Comparison of ENCODE assay signal across 26 cellular contexts in the genomic region with DNA sequence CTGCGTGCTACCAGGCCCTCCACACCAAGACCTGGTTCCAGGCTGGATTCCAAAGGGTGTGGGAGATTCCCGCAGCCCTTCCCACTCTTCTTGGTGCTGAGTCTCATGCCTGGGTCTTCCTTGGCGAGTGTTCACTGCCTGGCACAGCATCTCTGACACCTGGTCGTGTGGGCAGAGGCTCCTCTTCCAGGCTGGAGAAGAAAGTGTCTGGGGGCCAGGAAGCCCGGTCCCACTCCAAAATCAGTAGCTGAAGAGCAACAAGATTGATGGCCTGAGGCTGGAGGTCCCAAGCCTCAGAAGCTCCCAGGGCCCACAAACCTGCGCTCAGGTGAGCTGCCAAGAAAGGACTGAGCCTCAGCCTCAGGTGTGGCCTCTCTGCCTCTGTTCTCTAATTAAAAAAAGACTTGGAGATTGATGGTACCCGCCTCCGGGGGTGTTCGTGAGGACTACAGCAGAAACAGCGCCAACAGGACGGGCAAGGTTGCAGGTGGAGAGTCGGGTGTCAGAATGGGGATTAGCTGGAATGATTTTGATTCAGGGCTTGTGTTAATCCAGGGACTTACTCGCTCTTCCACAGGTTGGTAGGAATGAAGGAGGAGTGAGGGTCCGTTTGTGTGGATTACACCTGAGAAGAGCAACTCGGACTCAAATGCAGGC.
"Had no signal": no experiment of that assay in that cellular context is flagged by ENCODE, and none has a peak within 500 bp of the region (broad histone marks: within the 10 kb centered on the region; RNA-seq: fewer than 3 reads in every experiment).

No MANE protein-coding gene starts in this region.

- H2AFZ ChIP-seq: parathyroid adenoma had no signal

- H3K36me3 ChIP-seq: colonic mucosa, esophagus muscularis mucosa, lower lobe of right lung, prostate gland, right atrium auricular region, suprapubic skin, transverse colon, upper lobe of right lung, uterus had no signal

- H3K9me3 ChIP-seq: colonic mucosa, esophagus muscularis mucosa, lower lobe of right lung, prostate gland, right atrium auricular region, suprapubic skin, transverse colon, upper lobe of right lung, uterus had no signal

- H3K9me3 Mint-ChIP-seq: dendritic cell treated with granulocyte-macrophage colony-stimulating factor and Interleukin-4, amounts not matched to agents 40 ng/mL and 50 ng/mL, for 4 days; endodermal cell; natural killer cell; neural crest cell; stimulated activated naive CD8-positive, alpha-beta T cell treated with anti-CD3 and anti-CD28 coated beads, Interleukin-15, amount 100 ng/mL, for 72 hours had no signal

- H3K36me3 Mint-ChIP-seq: immature natural killer cell, natural killer cell had no signal

- H3K4me3 ChIP-seq: colonic mucosa, esophagus muscularis mucosa, lower lobe of right lung, prostate gland, right atrium auricular region, skin epidermis, suprapubic skin, transverse colon, upper lobe of right lung, uterus had no signal

- H3K4me1 ChIP-seq: colonic mucosa, foreskin keratinocyte, lower lobe of right lung, parathyroid adenoma, prostate gland, right atrium auricular region, transverse colon, upper lobe of right lung, uterus had no signal

- H3K79me2 ChIP-seq: parathyroid adenoma had no signal

- H3K27ac Mint-ChIP-seq: dendritic cell treated with granulocyte-macrophage colony-stimulating factor and Interleukin-4, amounts not matched to agents 40 ng/mL and 50 ng/mL, for 4 days; endodermal cell; immature natural killer cell; natural killer cell; stimulated activated naive CD8-positive, alpha-beta T cell treated with anti-CD3 and anti-CD28 coated beads, Interleukin-15, amount 100 ng/mL, for 72 hours had no signal

- ATAC-seq: foreskin keratinocyte; left ventricle myocardium superior; lower lobe of right lung; natural killer cell; stimulated activated naive CD8-positive, alpha-beta T cell treated with anti-CD3 and anti-CD28 coated beads, Interleukin-15, amount 100 ng/mL, for 72 hours; upper lobe of right lung had no signal

- H3K9ac ChIP-seq: parathyroid adenoma had no signal

- H3K4me3 Mint-ChIP-seq: dendritic cell treated with granulocyte-macrophage colony-stimulating factor and Interleukin-4, amounts not matched to agents 40 ng/mL and 50 ng/mL, for 4 days; endodermal cell; immature natural killer cell; natural killer cell; neural crest cell; stimulated activated naive CD8-positive, alpha-beta T cell treated with anti-CD3 and anti-CD28 coated beads, Interleukin-15, amount 100 ng/mL, for 72 hours had no signal

- DNase-seq: colonic mucosa; effector CD8-positive, alpha-beta T cell; endodermal cell; foreskin keratinocyte; immature natural killer cell; islet precursor cell; left ventricle myocardium superior; lower lobe of right lung; natural killer cell; stimulated activated CD4-positive, alpha-beta T cell treated with anti-CD3 and anti-CD28 coated beads, Interleukin-15, amount 100 ng/mL, for 24 hours; stimulated activated CD4-positive, alpha-beta T cell treated with anti-CD3 and anti-CD28 coated beads, Interleukin-2, amount 100 ng/mL, for 48 hours; stimulated activated CD8-positive, alpha-beta memory T cell treated with anti-CD3 and anti-CD28 coated beads, Interleukin-4, amount 100 ng/mL, for 48 hours; stimulated activated naive CD4-positive, alpha-beta T cell; stimulated activated naive CD8-positive, alpha-beta T cell treated with anti-CD3 and anti-CD28 coated beads, Interleukin-15, amount 100 ng/mL, for 72 hours; transverse colon; upper lobe of right lung; uterus had no signal

- H3K27ac ChIP-seq: colonic mucosa, epithelial cell of prostate, esophagus muscularis mucosa, foreskin keratinocyte, lower lobe of right lung, parathyroid adenoma, prostate gland, right atrium auricular region, skin epidermis, suprapubic skin, transverse colon, upper lobe of right lung, uterus had no signal
